In genomic region chr10:88932539-88933256, GRCh38 we compare ENCODE assay signal across 8 cellular contexts. TPM values are rescaled to one million over a fixed set of nuclear protein-coding genes. Genes with fewer than 3 reads are reported as not detected.
DNase-seq lines count a peak whose midpoint lies in the region; ATAC-seq and TF ChIP-seq lines count a peak whose summit lies in the region.

No MANE protein-coding gene starts in this region.

- peak; percentile 93 for TF ChIP-seq CTCF in epithelial cell of proximal tubule (conservative IDR thresholded peaks at IDR 0.05; ENCODE audit: low read depth, low read length)

- H3K36me3 ChIP-seq in muscle layer of duodenum (ENCODE audit: control insufficient read depth in 1 of 2, insufficient read depth in 2 of 2, low read length in 2 of 2), result peaks cover 9 to 10% of the 10 kb centered on the region in 2 donors

- H3K4me3 ChIP-seq in epithelial cell of proximal tubule (ENCODE audit: low read depth, low read length) (no peak overlapping the region), muscle layer of duodenum (ENCODE audit: low read depth in 1 of 2, low read length in 2 of 2) (no peak overlapping the region)

- H3K27ac ChIP-seq in muscle layer of duodenum (ENCODE audit: low read length), result peak overlapping the region; percentile 34

- H3K27me3 ChIP-seq in muscle layer of duodenum (ENCODE audit: low read depth, low read length), result no peaks in the 10 kb centered on the region

- no peaks in the 10 kb centered on the region for H3K9me3 ChIP-seq in muscle layer of duodenum (ENCODE audit: control insufficient read depth in 1 of 2, low read length in 2 of 2)

- H3K4me1 ChIP-seq in muscle layer of duodenum (ENCODE audit: control insufficient read depth in 1 of 2, insufficient read depth in 2 of 2, low read length in 2 of 2), result peaks cover 12 to 25% of the 10 kb centered on the region in 2 donors

- ATAC-seq in GM18502 (IDR thresholded peaks at IDR 0.05; ENCODE audit: poor library complexity, unreplicated experiment) (peak; percentile 70), HG03159 (IDR thresholded peaks at IDR 0.05; ENCODE audit: unreplicated experiment) (peak; percentile 61)

- DNase-seq in AG08396 (ENCODE audit: low spot score) (peak; percentile 59), NCI-H446 treated with DMSO at 0.1 percent for 48 hours (lab: John Stamatoyannopoulos, UW) (peak; percentile 39), epithelial cell of proximal tubule (ENCODE audit: low read depth) (peak; percentile 46), superior temporal gyrus (ENCODE audit: extremely low spot score) (peak; percentile 89)
- peak; percentile 20 for DNase-seq in activated CD4-positive, alpha-beta T cell treated with anti-CD3 and anti-CD28 coated beads, Interleukin-2, amount 50 U/mL, for 1 hour

RNA-seq across cellular contexts. Expression of gene ACTA2, which starts 19.9 kb away (rescaled TPM):
- 10.5 and 42.4 TPM in 2 replicates for total RNA-seq in epithelial cell of proximal tubule

RNA-seq across cellular contexts. Expression of gene STAMBPL1, which starts 52.7 kb away (rescaled TPM):
- total RNA-seq in epithelial cell of proximal tubule, result 9.9 and 19.2 TPM in 2 replicates

RNA-seq across cellular contexts. Expression of gene FAS, which starts 57.9 kb away (rescaled TPM):
- 28.7 and 52.5 TPM in 2 replicates for total RNA-seq in epithelial cell of proximal tubule

Comparison
In these comparisons a context has a peak if more than half of its experiments do, and no peak if none do; other contexts are left out.
1. DNase-seq: peak in every context shown above with its lines; median percentile 89 in superior temporal gyrus; 59 in AG08396; 46 in epithelial cell of proximal tubule; 39 in NCI-H446 treated with DMSO at 0.1 percent for 48 hours; 20 in activated CD4-positive, alpha-beta T cell treated with anti-CD3 and anti-CD28 coated beads, Interleukin-2, amount 50 U/mL, for 1 hour.